ENCODE assay signal across 1 cellular context in genomic region chr12:110282956-110283817, GRCh38.
TF ChIP-seq lines count a peak whose summit lies in the region.

No MANE protein-coding gene starts in this region.

TF ChIP-seq in SK-N-SH treated with all-trans-retinoic acid at 6 μM for 48 hours, 23 proteins besides CTCF, POLR2A, EP300 and RAD21 (continued from another document):
- no peak for TF ChIP-seq TSHZ2 (CRISPR knock-in tag; IDR thresholded peaks at IDR 0.05)
- no peak for TF ChIP-seq CSDC2 (CRISPR knock-in tag; IDR thresholded peaks at IDR 0.05)
- TF ChIP-seq ZNF565 (CRISPR knock-in tag; conservative IDR thresholded peaks at IDR 0.05; ENCODE audit: low read depth): no peak
- TF ChIP-seq ZNF70 (CRISPR knock-in tag; IDR thresholded peaks at IDR 0.05): no peak
- TF ChIP-seq PATZ1 (CRISPR knock-in tag; IDR thresholded peaks at IDR 0.05; ENCODE audit: borderline replicate concordance): no peak
- TF ChIP-seq GLIS3 (CRISPR knock-in tag; IDR thresholded peaks at IDR 0.05): no peak
- TF ChIP-seq ZC3H10 (CRISPR knock-in tag; IDR thresholded peaks at IDR 0.05): no peak
- TF ChIP-seq ARNTL (CRISPR knock-in tag; IDR thresholded peaks at IDR 0.05; ENCODE audit: borderline replicate concordance, low read depth): no peak
- no peak for TF ChIP-seq TOX (CRISPR knock-in tag; IDR thresholded peaks at IDR 0.05; ENCODE audit: borderline replicate concordance)
- no peak for TF ChIP-seq RARB (CRISPR knock-in tag; IDR thresholded peaks at IDR 0.05)
- TF ChIP-seq BACH2 (CRISPR knock-in tag; IDR thresholded peaks at IDR 0.05; ENCODE audit: borderline replicate concordance): no peak
- no peak for TF ChIP-seq ZFP3 (CRISPR knock-in tag; IDR thresholded peaks at IDR 0.05)
